ENCODE assay signal across 11 cellular contexts in the genomic region with DNA sequence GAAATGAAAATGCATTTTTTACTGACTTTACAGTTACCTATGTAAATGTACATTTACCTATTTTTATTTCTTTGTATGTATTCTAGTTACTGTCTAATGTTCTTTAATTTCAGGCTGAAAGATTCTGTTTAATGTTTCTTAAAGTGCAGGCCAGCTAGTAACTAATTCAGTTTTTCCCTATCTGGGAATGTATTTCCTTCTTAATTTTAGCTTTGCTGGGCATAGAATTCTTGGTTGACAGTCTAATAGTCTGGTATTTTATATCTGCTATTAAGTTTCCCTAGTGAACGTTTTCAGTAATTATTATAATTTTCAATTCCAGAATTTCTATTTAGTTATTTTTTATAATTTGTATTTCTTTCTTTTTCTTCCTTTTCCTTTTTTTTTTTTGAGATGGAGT.
"Had no signal": no experiment of that assay in that cellular context is flagged by ENCODE, and none has a peak within 500 bp of the region (broad histone marks: within the 10 kb centered on the region; RNA-seq: fewer than 3 reads in every experiment).

No MANE protein-coding gene starts in this region.

- H3K4me3 ChIP-seq: GM23248, GM23338, HAP-1 had no signal

- ATAC-seq: GM23338, HCT116 had no signal

- H3K9me3 ChIP-seq: HAP-1 had no signal

- DNase-seq: GM23248, GOT3, H7, H9, HCEC 1CT, HFFc6 had no signal

- H3K27ac ChIP-seq: GM23248 had no signal

- FAIRE-seq: H1, H54 had no signal

- H3K4me2 ChIP-seq: GM23338 had no signal

- H3K36me3 ChIP-seq: HAP-1 had no signal

- H2AFZ ChIP-seq: GM23248, GM23338 had no signal

- H3K9ac ChIP-seq: GM23248 had no signal
